ENCODE assay signal across 8 cellular contexts in the genomic region with DNA sequence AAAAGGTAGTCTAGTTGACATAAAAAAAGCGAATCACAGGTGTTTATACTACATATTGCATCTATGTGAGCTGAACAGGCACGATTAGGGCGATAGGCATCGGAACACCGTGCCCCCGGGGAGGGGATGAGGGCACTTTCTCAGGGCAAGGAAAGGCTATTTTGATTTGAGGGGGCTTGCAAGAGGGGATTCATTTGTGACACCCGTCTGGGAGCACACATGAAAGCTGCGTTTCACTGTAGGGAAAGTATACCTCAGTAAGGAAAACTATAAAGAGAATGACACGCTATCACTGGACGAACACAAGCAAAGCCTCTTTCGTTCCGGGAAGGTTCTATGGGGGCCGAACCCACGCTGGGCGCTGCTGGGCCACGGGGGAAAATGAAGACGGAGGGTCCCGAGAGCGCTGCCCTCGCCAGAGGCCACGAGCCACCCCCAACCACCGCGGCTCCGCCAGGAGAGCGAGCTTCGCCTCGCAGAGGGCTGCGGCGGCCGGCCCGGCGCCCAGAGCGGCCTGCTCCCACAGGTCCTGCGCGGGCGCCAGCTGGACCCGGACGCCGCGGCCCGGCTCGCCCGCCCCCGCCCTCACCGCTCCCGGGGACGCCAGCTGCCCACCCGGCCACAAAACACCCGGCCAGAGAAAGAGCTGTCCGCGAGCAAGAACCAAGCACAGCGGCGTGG. TPM values are rescaled to one million over a fixed set of nuclear protein-coding genes. Genes with fewer than 3 reads are reported as not detected.
A peak's percentile ranks its signal among the peaks of the same experiment; 100 is the strongest.
DNase-seq lines count a peak whose midpoint lies in the region; ATAC-seq and TF ChIP-seq lines count a peak whose summit lies in the region.

No MANE protein-coding gene starts in this region.

- H3K36me3 ChIP-seq in SJSA1 (peaks cover 14% of the 10 kb centered on the region), mesodermal cell (ENCODE audit: control insufficient read depth, insufficient read depth, low read length) (no peaks in the 10 kb centered on the region), upper lobe of right lung (no peaks in the 10 kb centered on the region)

- H3K9me3 ChIP-seq in SJSA1 (replicated peaks) (no peaks in the 10 kb centered on the region), mesodermal cell (ENCODE audit: control insufficient read depth, low read length) (no peaks in the 10 kb centered on the region), upper lobe of right lung (no peaks in the 10 kb centered on the region)

- H3K4me3 ChIP-seq in SJSA1, result peak overlapping the region; percentile 96
- H3K4me3 ChIP-seq in mesodermal cell (ENCODE audit: extremely low read depth, insufficient read depth, low read length, poor library complexity, severe bottlenecking), result peak overlapping the region; percentile 78
- peak overlapping the region; percentile 76 for H3K4me3 ChIP-seq in upper lobe of right lung

- peak overlapping the region; percentile 90 for H3K4me3 Mint-ChIP-seq in dendritic cell treated with granulocyte-macrophage colony-stimulating factor and Interleukin-4, amounts not matched to agents 40 ng/mL and 50 ng/mL, for 4 days

- no peaks in the 10 kb centered on the region for H3K9me3 Mint-ChIP-seq in dendritic cell treated with granulocyte-macrophage colony-stimulating factor and Interleukin-4, amounts not matched to agents 40 ng/mL and 50 ng/mL, for 4 days

- no peaks in the 10 kb centered on the region for H3K27me3 ChIP-seq in SJSA1 (replicated peaks)
- no peaks in the 10 kb centered on the region for H3K27me3 ChIP-seq in upper lobe of right lung

- 0 to 2% methylated on average over 41 to 52 of the region's 53 CpGs for WGBS in mesodermal cell (ENCODE audit: insufficient coverage in 2 of 2), 2 experiments

- intact Hi-C loops in dendritic cell treated with granulocyte-macrophage colony-stimulating factor and Interleukin-4, amounts not matched to agents 40 ng/mL and 50 ng/mL, for 4 days (cut with micrococcal nuclease), result loop anchor here (5.0 kb wide), 1 partner anchor 64 kb away; a partner anchor contains a TSS
- intact Hi-C loops in upper lobe of right lung (cut with DNase I), result loop anchor here (10.0 kb wide), 1 partner anchor 58 kb away; no protein-coding TSS in a partner anchor

- no peak for TF ChIP-seq CTCF in upper lobe of right lung (IDR thresholded peaks at IDR 0.05)

- H3K36me3 Mint-ChIP-seq in dendritic cell treated with granulocyte-macrophage colony-stimulating factor and Interleukin-4, amounts not matched to agents 40 ng/mL and 50 ng/mL, for 4 days (ENCODE audit: low read depth), result peaks cover 43% of the 10 kb centered on the region

- peak overlapping the region; percentile 99 for H3K27ac ChIP-seq in SJSA1
- peak overlapping the region; percentile 98 for H3K27ac ChIP-seq in mesodermal cell (ENCODE audit: low read depth, low read length, severe bottlenecking)
- peak overlapping the region; percentile 100 for H3K27ac ChIP-seq in upper lobe of right lung

- peaks cover 47% of the 10 kb centered on the region for H3K4me1 Mint-ChIP-seq in dendritic cell treated with granulocyte-macrophage colony-stimulating factor and Interleukin-4, amounts not matched to agents 40 ng/mL and 50 ng/mL, for 4 days (ENCODE audit: low read depth)

- H3K27ac Mint-ChIP-seq in dendritic cell treated with granulocyte-macrophage colony-stimulating factor and Interleukin-4, amounts not matched to agents 40 ng/mL and 50 ng/mL, for 4 days, result peak overlapping the region; percentile 89

- peak in 2 of 3 experiments; percentile 48 to 69 for DNase-seq in NCI-H1417 (lab: John Stamatoyannopoulos, UW)
- no peak for DNase-seq in NCI-H1417 treated with DMSO at 0.1 percent for 48 hours (lab: John Stamatoyannopoulos, UW)
- DNase-seq in SJSA1 (ENCODE audit: low read depth in 1 of 2, low spot score in 2 of 2), result peak in 1 of 2 experiments; percentile 39
- no peak for DNase-seq in upper lobe of right lung
- no peak for DNase-seq in hippocampal formation (lab: John Stamatoyannopoulos, UW)

- no peaks in the 10 kb centered on the region for H3K27me3 Mint-ChIP-seq in dendritic cell treated with granulocyte-macrophage colony-stimulating factor and Interleukin-4, amounts not matched to agents 40 ng/mL and 50 ng/mL, for 4 days

- H3K4me1 ChIP-seq in SJSA1 (replicated peaks), result peaks cover 19% of the 10 kb centered on the region
- H3K4me1 ChIP-seq in mesodermal cell (ENCODE audit: control insufficient read depth, insufficient read depth, low read length, poor library complexity, severe bottlenecking), result peaks cover 7% of the 10 kb centered on the region
- H3K4me1 ChIP-seq in upper lobe of right lung, result peaks cover 48% of the 10 kb centered on the region

- ATAC-seq in HG02884 (IDR thresholded peaks at IDR 0.05; ENCODE audit: unreplicated experiment), result peak; percentile 10
- ATAC-seq in upper lobe of right lung, result peak; percentile 33

RNA-seq across cellular contexts. Expression of a gene that starts 0.9 kb away (rescaled TPM):
- 52.2 and 52.7 TPM in 2 replicates for total RNA-seq in SJSA1 (2014; rRNA removed; shearing (Covaris generic))
- polyA plus RNA-seq in mesodermal cell (2013, experiment 1 of 2), result 21.6 TPM
- 25.2 TPM for polyA plus RNA-seq in mesodermal cell (2013, experiment 2 of 2)
- 53.9 TPM for total RNA-seq in upper lobe of right lung

Comparison
In these comparisons a context has a peak if more than half of its experiments do, and no peak if none do; other contexts are left out.
1. DNase-seq: peak in NCI-H1417 (2 of 3); none in NCI-H1417 treated with DMSO at 0.1 percent for 48 hours (single experiment), upper lobe of right lung (single experiment) and hippocampal formation (0 of 2).
2. Peak in every context shown above with its lines, with median percentiles within 50 percentile points of each other: H3K27ac ChIP-seq and H3K4me3 ChIP-seq.